25 cellular contexts compared by ENCODE assay signal in genomic region chr19:27891411-27891810, GRCh38.
"Had no signal": no experiment of that assay in that cellular context is flagged by ENCODE, and none has a peak within 500 bp of the region (broad histone marks: within the 10 kb centered on the region; RNA-seq: fewer than 3 reads in every experiment).

No MANE protein-coding gene starts in this region.

- DNase-seq: colonic mucosa; cortex of kidney; dermis blood vessel endothelial cell; dorsolateral prefrontal cortex; effector CD4-positive, alpha-beta T cell; effector CD8-positive, alpha-beta T cell; effector memory CD4-positive, alpha-beta T cell; effector memory CD8-positive, alpha-beta T cell; endodermal cell; erythroblast; esophagus squamous epithelium; foreskin fibroblast; foreskin keratinocyte; foreskin melanocyte; gastrocnemius medialis; glutamatergic neuron; head of caudate nucleus; heart left ventricle; heart right ventricle had no signal

- FAIRE-seq: colon, endometrium, endothelial cell of umbilical vein, frontal cortex had no signal

- ATAC-seq: effector memory CD8-positive, alpha-beta T cell; esophagus mucosa; foreskin keratinocyte; gastrocnemius medialis; gastroesophageal sphincter; heart left ventricle; heart right ventricle had no signal
